In the genomic region with DNA sequence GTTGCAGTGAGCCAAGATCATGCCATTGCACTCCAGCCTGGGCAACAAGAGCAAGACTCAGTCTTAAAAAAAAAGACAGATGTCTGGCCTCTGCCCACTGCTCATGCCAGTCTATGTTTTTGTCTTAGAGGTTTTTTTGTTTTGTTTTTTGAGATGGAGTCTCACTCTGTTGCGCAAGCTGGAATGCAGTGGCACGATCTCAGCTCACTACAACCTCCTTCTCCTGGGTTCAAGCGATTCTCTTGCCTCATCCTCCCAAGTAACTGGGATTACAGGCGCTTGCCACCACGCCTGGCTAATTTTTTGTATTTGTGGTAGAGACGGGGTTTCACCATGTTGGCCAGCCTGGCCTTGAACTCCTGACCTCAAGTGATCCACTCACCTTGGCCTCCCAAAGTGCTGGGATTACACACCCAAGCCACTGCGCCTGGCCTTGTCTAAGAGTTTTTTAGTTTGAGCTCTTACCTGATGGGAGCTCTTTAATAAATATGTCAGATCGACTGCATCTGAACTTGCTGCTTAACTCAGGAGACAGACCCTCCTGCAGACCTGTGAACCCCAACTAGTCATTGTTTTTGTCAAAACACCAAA, we compare ENCODE assay signal across 7 cellular contexts. TPM values are rescaled to one million over a fixed set of nuclear protein-coding genes. Genes with fewer than 3 reads are reported as not detected.
A peak's percentile ranks its signal among the peaks of the same experiment; 100 is the strongest.
DNase-seq lines count a peak whose midpoint lies in the region; ATAC-seq, FAIRE-seq and TF ChIP-seq lines count a peak whose summit lies in the region.
"Not testable (repeated sequence)": the region's sequence is repeated elsewhere in the genome, so short reads cannot be mapped to it uniquely, and the experiment has no call there.
"Had no signal": no experiment of that assay in that cellular context is flagged by ENCODE, and none has a peak within 500 bp of the region (broad histone marks: within the 10 kb centered on the region; RNA-seq: fewer than 3 reads in every experiment).

No MANE protein-coding gene starts in this region.

- H3K9me3 ChIP-seq in H1 (ENCODE audit: insufficient read depth in 2 of 2, low read depth in 1 of 2, low read length in 1 of 2); lower lobe of right lung; spleen: not testable (repeated sequence)

- not testable (repeated sequence) for H2AFZ ChIP-seq in H1 (ENCODE audit: low read length)

- H2AK5ac ChIP-seq in H1 (ENCODE audit: low read depth, low read length): not testable (repeated sequence)

- not testable (repeated sequence) for H4K20me1 ChIP-seq in H1 (replicated peaks in 1 of 2; ENCODE audit: control insufficient read depth in 1 of 2, insufficient read depth in 2 of 2, low read length in 2 of 2)

- H3K27ac ChIP-seq in H1 (ENCODE audit: low read depth, low read length); lower lobe of right lung; spleen: not testable (repeated sequence)

- H4K8ac ChIP-seq in H1 (ENCODE audit: extremely low read depth, insufficient read depth, low read length): not testable (repeated sequence)

- not testable (repeated sequence) for TF ChIP-seq POLR2A in H1 (IDR thresholded peaks at IDR 0.05; ENCODE audit: control extremely low read depth in 1 of 2, low read depth in 2 of 2, low read length in 2 of 2); spleen (IDR thresholded peaks at IDR 0.05)

- TF ChIP-seq RAD21 in H1 (IDR thresholded peaks at IDR 0.05 in 1 of 2, conservative IDR thresholded peaks at IDR 0.05 in 1 of 2; ENCODE audit: low read depth in 2 of 2, low read length in 2 of 2): not testable (repeated sequence)

- peaks cover 0 to 17% (median 11%) of the 10 kb centered on the region in 4 experiments; a peak in 6 of 7 replicates for H3K4me1 ChIP-seq in H1 (replicated peaks in 1 of 4; ENCODE audit: control insufficient read depth in 3 of 4, insufficient read depth in 4 of 4, low read length in 3 of 4)
- H3K4me1 ChIP-seq in lower lobe of right lung: not testable (repeated sequence)
- H3K4me1 ChIP-seq in spleen: peaks cover 8 to 21% (median 12%) of the 10 kb centered on the region in 6 donors

- H3K18ac ChIP-seq in H1 (ENCODE audit: extremely low read depth, low read length): not testable (repeated sequence)

- H3K36me3 ChIP-seq in H1 (ENCODE audit: control insufficient read depth in 2 of 4, insufficient read depth in 4 of 4, low read length in 3 of 4) (peaks cover 0 to 32% (median 22%) of the 10 kb centered on the region in 4 experiments; a peak in 6 of 8 replicates), lower lobe of right lung (peaks cover 23% of the 10 kb centered on the region)
- H3K36me3 ChIP-seq in spleen: not testable (repeated sequence)

- not testable (repeated sequence) for ATAC-seq in WTC11; lower lobe of right lung; omental fat pad (ENCODE audit: low FRiP score)

- H3K23ac ChIP-seq in H1 (ENCODE audit: insufficient read length): not testable (repeated sequence)

- H2BK12ac ChIP-seq in H1 (ENCODE audit: low read depth, low read length): not testable (repeated sequence)

- not testable (repeated sequence) for H3K79me2 ChIP-seq in H1 (ENCODE audit: control insufficient read depth in 1 of 2, insufficient read depth in 2 of 2, low read length in 2 of 2)

- not testable (repeated sequence) for H3K27me3 ChIP-seq in H1 (replicated peaks in 1 of 4; ENCODE audit: control insufficient read depth in 3 of 4, extremely low read depth in 1 of 4, insufficient read depth in 3 of 4, low read length in 3 of 4); lower lobe of right lung (ENCODE audit: low read depth); spleen (replicated peaks in 1 of 7)

- H3K4me2 ChIP-seq in H1 (ENCODE audit: insufficient read depth in 1 of 2, low read depth in 2 of 2, low read length in 2 of 2): not testable (repeated sequence)

- H3K23me2 ChIP-seq in H1 (ENCODE audit: low read depth, low read length): not testable (repeated sequence)

- H3K27me3 Mint-ChIP-seq in WTC11 (ENCODE audit: low read depth): not testable (repeated sequence)

- TF ChIP-seq CTCF in WTC11 (IDR thresholded peaks at IDR 0.05); H1 (IDR thresholded peaks at IDR 0.05; ENCODE audit: control extremely low read depth in 1 of 3, insufficient read depth in 1 of 3, low read depth in 1 of 3, low read length in 3 of 3); lower lobe of right lung (IDR thresholded peaks at IDR 0.05); omental fat pad (IDR thresholded peaks at IDR 0.05); spleen (IDR thresholded peaks at IDR 0.05 in 8 of 11, conservative IDR thresholded peaks at IDR 0.05 in 3 of 11): not testable (repeated sequence)

- H3K9ac ChIP-seq in H1 (replicated peaks in 1 of 4; ENCODE audit: extremely low read depth in 1 of 4, low read depth in 3 of 4, low read length in 3 of 4): not testable (repeated sequence)

- not testable (repeated sequence) for H3K14ac ChIP-seq in H1 (ENCODE audit: insufficient read length)

- H3K27ac Mint-ChIP-seq in WTC11: peak overlapping the region; percentile 52; the same call in 1 of the 2 replicates

- intact Hi-C loops in lower lobe of right lung (cut with DNase I); spleen (cut with DNase I; ENCODE audit: low total_unique reads): not testable (repeated sequence)

- not testable (repeated sequence) for DNase-seq in WTC11 (ENCODE audit: low spot score); H1 (ENCODE audit: low read depth in 1 of 2, low spot score in 2 of 2)
- peak; percentile 12 for DNase-seq in activated effector memory CD4-positive, alpha-beta T cell treated with anti-CD3 and anti-CD28 coated beads, Interleukin-2, amount 50 U/mL, for 16 hours
- DNase-seq in lower lobe of right lung (peak; percentile 5), omental fat pad (ENCODE audit: low spot score) (peak; percentile 14), spleen (peak; percentile 41)

- peaks cover 17% of the 10 kb centered on the region for H3K36me3 Mint-ChIP-seq in WTC11

- CTCF ChIA-PET in WTC11 (lab: Charles Lee) (interaction anchor here (1.1 to 9.2 kb wide), 3 partner anchors 19 to 127 kb away, joined by 3 to 79 read pairs (median 4); a partner anchor contains a TSS), H1 (lab: Charles Lee; ENCODE audit: partially characterized antibody) (interaction anchor here (0.6 to 1.6 kb wide), 3 partner anchors 19 to 95 kb away, joined by 4 to 5 read pairs (median 4); a partner anchor contains a TSS)

- not testable (repeated sequence) for FAIRE-seq in H1 (lab: Jason Lieb, UNC)

- not testable (repeated sequence) for H2BK15ac ChIP-seq in H1 (ENCODE audit: low read length)

- WGBS in H1 (ENCODE audit: extremely low coverage in 1 of 2, insufficient coverage in 1 of 2, insufficient read length in 1 of 2, insufficient replicate concordance in 2 of 2, low coverage in 1 of 2, low lambda C conversion rate in 2 of 2, missing lambda C conversion rate in 1 of 2), 2 experiments: 93% methylated on average over 8 of the region's 8 CpGs; no CpG with 5 or more reads in 1 of the 2 experiments
- 83 to 95% (median 90%) methylated on average over 8 of the region's 8 CpGs for WGBS in spleen, 5 donors

- H2BK5ac ChIP-seq in H1 (ENCODE audit: low read depth, low read length): not testable (repeated sequence)

- not testable (repeated sequence) for TF ChIP-seq EP300 in H1 (IDR thresholded peaks at IDR 0.05; ENCODE audit: borderline replicate concordance in 1 of 2, low read depth in 2 of 2, low read length in 2 of 2)

- H2BK20ac ChIP-seq in H1 (ENCODE audit: low read length): not testable (repeated sequence)

- H3K4me1 Mint-ChIP-seq in WTC11: peaks cover 45% of the 10 kb centered on the region

- H3K4me3 Mint-ChIP-seq in WTC11: not testable (repeated sequence)

- H3K4ac ChIP-seq in H1 (replicated peaks; ENCODE audit: insufficient read length, low read depth, low read length): not testable (repeated sequence)

- H4K5ac ChIP-seq in H1 (ENCODE audit: insufficient read length, low read depth, low read length): not testable (repeated sequence)

- H3K56ac ChIP-seq in H1 (replicated peaks; ENCODE audit: insufficient read length, low read depth, low read length): not testable (repeated sequence)

- not testable (repeated sequence) for H3K4me3 ChIP-seq in H1 (ENCODE audit: extremely low read depth in 1 of 4, insufficient read depth in 2 of 4, low read depth in 3 of 4, low read length in 4 of 4); lower lobe of right lung; spleen

- not testable (repeated sequence) for H3K9me3 Mint-ChIP-seq in WTC11

- H4K91ac ChIP-seq in H1 (replicated peaks; ENCODE audit: insufficient read length, low read length): not testable (repeated sequence)

- H2BK120ac ChIP-seq in H1 (replicated peaks; ENCODE audit: low read depth, low read length): not testable (repeated sequence)

- POLR2A ChIA-PET in WTC11 (lab: Charles Lee) (interaction anchor here (0.6 kb wide), 1 partner anchor 885 kb away, joined by 3 read pairs; no protein-coding TSS in a partner anchor), H1 (lab: Charles Lee; ENCODE audit: partially characterized antibody) (interaction anchor here (1.2 to 8.1 kb wide), 6 partner anchors 9 to 127 kb away, joined by 3 to 54 read pairs (median 4); a partner anchor contains a TSS)

- not testable (repeated sequence) for H3K79me1 ChIP-seq in H1 (ENCODE audit: low read depth, low read length)

RNA-seq across cellular contexts. Expression of a gene that starts 10.8 kb away (rescaled TPM):
- total RNA-seq in WTC11 (2021) (42.4 to 48.5 TPM (median 44.0 TPM) in 3 replicates), lower lobe of right lung (34.5 TPM), omental fat pad (10 to 100 TPM in 3 of 4 donors, not detected in 1; 13.0 to 19.3 (median 14.0) TPM), spleen (1 to 10 TPM in 2 of 7 donors, under 1 TPM in 4, not detected in 1; 0.51 to 1.9 (median 0.66) TPM)
- 30.9 and 32.2 TPM in 2 replicates for total RNA-seq in H1 (2021; fragmentation: NEBNext Ultra II Directional; extraction: Animal tissue kit (Norgen Biotek cat#: 25700))
- polyA plus RNA-seq in H1 (2011; rRNA removed) (41.5 and 61.7 TPM in 2 replicates), spleen (under 1 TPM; 0.04 to 0.19 (median 0.14) TPM)
- polyA plus RNA-seq in H1 (2011; cell fraction: cytosol; rRNA removed): 33.0 TPM
- 110 TPM for polyA plus RNA-seq in H1 (2011; cell fraction: nucleus; rRNA removed)
- polyA plus RNA-seq in H1 (2012, experiment 1 of 2): 31.1 to 38.6 TPM (median 35.7 TPM) in 4 replicates
- 33.5 TPM for polyA plus RNA-seq in H1 (2012, experiment 2 of 2)
- polyA plus RNA-seq in H1 (2013, experiment 1 of 2): 26.5 TPM
- 24.6 TPM for polyA plus RNA-seq in H1 (2013, experiment 2 of 2)
- 25.6 and 31.4 TPM in 2 replicates for polyA minus RNA-seq in H1 (2011; rRNA and poly(A)+ RNA removed)
- 25.5 TPM for polyA minus RNA-seq in H1 (2011; cell fraction: cytosol; rRNA and poly(A)+ RNA removed)
- 36.4 TPM for polyA minus RNA-seq in H1 (2011; cell fraction: nucleus; rRNA and poly(A)+ RNA removed)
- total RNA-seq: CD4-positive, alpha-beta memory T cell had no signal
- polyA plus RNA-seq: CD4-positive, alpha-beta memory T cell had no signal

RNA-seq across cellular contexts. Expression of a gene that starts 18.2 kb away (rescaled TPM):
- total RNA-seq in WTC11 (2021): 40.6 to 46.7 TPM (median 46.5 TPM) in 3 replicates
- 29.6 and 30.0 TPM in 2 replicates for total RNA-seq in H1 (2021; fragmentation: NEBNext Ultra II Directional; extraction: Animal tissue kit (Norgen Biotek cat#: 25700))
- 54.9 and 57.9 TPM in 2 replicates for polyA plus RNA-seq in H1 (2011; rRNA removed)
- polyA plus RNA-seq in H1 (2011; cell fraction: cytosol; rRNA removed): 54.6 TPM
- polyA plus RNA-seq in H1 (2011; cell fraction: nucleus; rRNA removed): 42.7 TPM
- 37.9 to 58.0 TPM (median 50.9 TPM) in 4 replicates for polyA plus RNA-seq in H1 (2012, experiment 1 of 2)
- 59.0 TPM for polyA plus RNA-seq in H1 (2012, experiment 2 of 2)
- 49.1 TPM for polyA plus RNA-seq in H1 (2013, experiment 1 of 2)
- polyA plus RNA-seq in H1 (2013, experiment 2 of 2): 49.1 TPM
- polyA minus RNA-seq in H1 (2011; rRNA and poly(A)+ RNA removed): 20.0 and 21.9 TPM in 2 replicates
- polyA minus RNA-seq in H1 (2011; cell fraction: cytosol; rRNA and poly(A)+ RNA removed): 19.7 TPM
- polyA minus RNA-seq in H1 (2011; cell fraction: nucleus; rRNA and poly(A)+ RNA removed): 24.2 TPM
- 46.4 TPM for total RNA-seq in lower lobe of right lung
- total RNA-seq in omental fat pad: 10 to 100 TPM; 33.9 to 60.8 (median 52.5) TPM
- 10 to 100 TPM; 28.0 to 58.2 (median 40.5) TPM for total RNA-seq in spleen
- polyA plus RNA-seq in spleen: 10 to 100 TPM; 60.9 to 85.2 (median 78.7) TPM

RNA-seq across cellular contexts. Expression of a gene that starts 48.7 kb away (rescaled TPM):
- total RNA-seq in WTC11 (2021): 153 to 209 TPM (median 158 TPM) in 3 replicates
- 394 and 403 TPM in 2 replicates for total RNA-seq in H1 (2021; fragmentation: NEBNext Ultra II Directional; extraction: Animal tissue kit (Norgen Biotek cat#: 25700))
- 183 and 278 TPM in 2 replicates for polyA plus RNA-seq in H1 (2011; rRNA removed)
- polyA plus RNA-seq in H1 (2011; cell fraction: cytosol; rRNA removed): 174 TPM
- polyA plus RNA-seq in H1 (2011; cell fraction: nucleus; rRNA removed): 329 TPM
- polyA plus RNA-seq in H1 (2012, experiment 1 of 2): 181 to 248 TPM (median 223 TPM) in 4 replicates
- polyA plus RNA-seq in H1 (2012, experiment 2 of 2): 260 TPM
- polyA plus RNA-seq in H1 (2013, experiment 1 of 2): 199 TPM
- polyA plus RNA-seq in H1 (2013, experiment 2 of 2): 211 TPM
- 255 and 261 TPM in 2 replicates for polyA minus RNA-seq in H1 (2011; rRNA and poly(A)+ RNA removed)
- polyA minus RNA-seq in H1 (2011; cell fraction: cytosol; rRNA and poly(A)+ RNA removed): 264 TPM
- polyA minus RNA-seq in H1 (2011; cell fraction: nucleus; rRNA and poly(A)+ RNA removed): 204 TPM
- 96.1 TPM for total RNA-seq in lower lobe of right lung
- 10 to 100 TPM; 13.8 to 23.8 (median 15.7) TPM for total RNA-seq in omental fat pad
- 10 to 100 TPM in 5 of 7 donors, 1 to 10 TPM in 2; 8.5 to 15.9 (median 13.8) TPM for total RNA-seq in spleen
- 1 to 10 TPM; 3.4 to 6.6 (median 4.3) TPM for polyA plus RNA-seq in spleen
